Comparison of ENCODE assay signal across 1 cellular context in genomic region chr14:102565331-102565887, GRCh38.
TF ChIP-seq lines count a peak whose summit lies in the region.

No MANE protein-coding gene starts in this region.

TF ChIP-seq in WTC11, 78 proteins besides CTCF, POLR2A, EP300 and RAD21 (continued from another document):
- TF ChIP-seq ZNF512 (CRISPR knock-in tag; IDR thresholded peaks at IDR 0.05; ENCODE audit: borderline replicate concordance): no peak
- no peak for TF ChIP-seq ZNF281 (CRISPR knock-in tag; IDR thresholded peaks at IDR 0.05)
- no peak for TF ChIP-seq FOXK1 (CRISPR knock-in tag; IDR thresholded peaks at IDR 0.05)
- no peak for TF ChIP-seq E2F1 (CRISPR knock-in tag; IDR thresholded peaks at IDR 0.05)
- no peak for TF ChIP-seq TCF7 (CRISPR knock-in tag; IDR thresholded peaks at IDR 0.05; ENCODE audit: low read depth)
- TF ChIP-seq GABPB1 (CRISPR knock-in tag; IDR thresholded peaks at IDR 0.05): no peak
- no peak for TF ChIP-seq ZBTB21 (CRISPR knock-in tag; IDR thresholded peaks at IDR 0.05; ENCODE audit: borderline replicate concordance)
- TF ChIP-seq CDX4 (CRISPR knock-in tag; IDR thresholded peaks at IDR 0.05; ENCODE audit: borderline replicate concordance): no peak
- TF ChIP-seq E2F4 (CRISPR knock-in tag; IDR thresholded peaks at IDR 0.05; ENCODE audit: borderline replicate concordance, low read depth): no peak
- no peak for TF ChIP-seq IRF1 (CRISPR knock-in tag; IDR thresholded peaks at IDR 0.05)
- no peak for TF ChIP-seq TP53 (CRISPR knock-in tag; IDR thresholded peaks at IDR 0.05)
- TF ChIP-seq NR3C1 (CRISPR knock-in tag; conservative IDR thresholded peaks at IDR 0.05; ENCODE audit: low read depth): no peak
- TF ChIP-seq ARID4B (CRISPR knock-in tag; IDR thresholded peaks at IDR 0.05; ENCODE audit: borderline replicate concordance): no peak
TF ChIP-seq in WTC11: peak in this region for 0.
